In genomic region chr21:25986928-25987327, GRCh38 we compare ENCODE assay signal across 23 cellular contexts.
DNase-seq lines count a peak whose midpoint lies in the region; ATAC-seq and TF ChIP-seq lines count a peak whose summit lies in the region.
"Had no signal": no experiment of that assay in that cellular context is flagged by ENCODE, and none has a peak within 500 bp of the region (broad histone marks: within the 10 kb centered on the region; RNA-seq: fewer than 3 reads in every experiment).

No MANE protein-coding gene starts in this region.

- 57% methylated on average over 2 of the region's 2 CpGs for WGBS in right cardiac atrium

- H3K4me3 ChIP-seq in left ventricle myocardium inferior (no peak overlapping the region), right cardiac atrium (ENCODE audit: low read length) (no peak overlapping the region)

- POLR2A ChIA-PET in naive thymus-derived CD8-positive, alpha-beta T cell (lab: Charles Lee), result no interaction called here

- no peak for TF ChIP-seq CTCF in left ventricle myocardium inferior (IDR thresholded peaks at IDR 0.05; ENCODE audit: borderline replicate concordance)
- no peak for TF ChIP-seq CTCF in endothelial cell (IDR thresholded peaks at IDR 0.05; ENCODE audit: unreplicated experiment)

- H3K4me1 ChIP-seq in left ventricle myocardium inferior (peaks cover 46% of the 10 kb centered on the region), right cardiac atrium (ENCODE audit: control insufficient read depth, insufficient read depth, low read length) (peaks cover 4% of the 10 kb centered on the region)

- H3K9me3 Mint-ChIP-seq in endothelial cell (ENCODE audit: unreplicated experiment), result peaks cover 5% of the 10 kb centered on the region
- H3K9me3 Mint-ChIP-seq in naive thymus-derived CD8-positive, alpha-beta T cell, result no peaks in the 10 kb centered on the region
- H3K9me3 Mint-ChIP-seq: CD8-positive, alpha-beta T cell had no signal

- intact Hi-C loops in left ventricle myocardium inferior (cut with micrococcal nuclease), result no loop called here
- intact Hi-C loops in right cardiac atrium (cut with DNase I), result no loop called here

- no peak for ATAC-seq in right cardiac atrium
- ATAC-seq in naive thymus-derived CD8-positive, alpha-beta T cell, result no peak
- ATAC-seq: CD8-positive, alpha-beta T cell; HCT116; Panc1; SK-N-SH treated with all-trans-retinoic acid at 6 μM for 48 hours had no signal

- peaks cover 56% of the 10 kb centered on the region for H3K4me1 Mint-ChIP-seq in endothelial cell (ENCODE audit: unreplicated experiment)
- no peaks in the 10 kb centered on the region for H3K4me1 Mint-ChIP-seq in naive thymus-derived CD8-positive, alpha-beta T cell

- peaks cover 9% of the 10 kb centered on the region for H3K36me3 ChIP-seq in left ventricle myocardium inferior

- no peaks in the 10 kb centered on the region for H3K27me3 ChIP-seq in left ventricle myocardium inferior (ENCODE audit: low read depth)
- no peaks in the 10 kb centered on the region for H3K27me3 ChIP-seq in right cardiac atrium (ENCODE audit: control insufficient read depth, insufficient read depth)

- no peak for DNase-seq in left ventricle myocardium inferior
- DNase-seq in right cardiac atrium, result no peak
- DNase-seq in endothelial cell (ENCODE audit: low spot score), result no peak
- DNase-seq in myocyte (ENCODE audit: low read depth), result peak; percentile 10
- DNase-seq in effector CD8-positive, alpha-beta T cell (lab: John Stamatoyannopoulos, UW), result no peak
- DNase-seq in naive thymus-derived CD8-positive, alpha-beta T cell, result no peak
- no peak for DNase-seq in hepatic stellate cell (ENCODE audit: low spot score)
- DNase-seq in AG08395 (ENCODE audit: low spot score), result no peak
- DNase-seq: 8988T; AML-193; C1 segment of cervical spinal cord; CD8-positive, alpha-beta T cell; DND-41; GOT3; Karpas-422; NCI-H1048; NCI-H1417 treated with DMSO at 0.1 percent for 48 hours; NCI-H187 treated with DMSO at 0.1 percent for 48 hours; NCI-H524 treated with DMSO at 0.1 percent for 48 hours; NCI-H82 had no signal

- H3K27ac Mint-ChIP-seq in endothelial cell (ENCODE audit: unreplicated experiment), result peak overlapping the region; percentile 77
- H3K27ac Mint-ChIP-seq in naive thymus-derived CD8-positive, alpha-beta T cell, result no peak overlapping the region
- H3K27ac Mint-ChIP-seq: CD8-positive, alpha-beta T cell had no signal

- peaks cover 42% of the 10 kb centered on the region for H3K36me3 Mint-ChIP-seq in endothelial cell (ENCODE audit: low read depth, unreplicated experiment)
- H3K36me3 Mint-ChIP-seq in naive thymus-derived CD8-positive, alpha-beta T cell, result peaks cover 6 to 14% (median 7%) of the 10 kb centered on the region in 3 donors

- H3K27ac ChIP-seq in left ventricle myocardium inferior (replicated peaks), result peak overlapping the region; percentile 55
- H3K27ac ChIP-seq in right cardiac atrium (ENCODE audit: low read length), result no peak overlapping the region

- peaks cover 14% of the 10 kb centered on the region for H3K27me3 Mint-ChIP-seq in endothelial cell (ENCODE audit: unreplicated experiment)
- no peaks in the 10 kb centered on the region for H3K27me3 Mint-ChIP-seq in naive thymus-derived CD8-positive, alpha-beta T cell

- H3K9me3 ChIP-seq in left ventricle myocardium inferior (replicated peaks) (no peaks in the 10 kb centered on the region), right cardiac atrium (ENCODE audit: control insufficient read depth, low read length) (no peaks in the 10 kb centered on the region)

- no peak overlapping the region for H3K4me3 Mint-ChIP-seq in endothelial cell (ENCODE audit: unreplicated experiment)
- H3K4me3 Mint-ChIP-seq in naive thymus-derived CD8-positive, alpha-beta T cell, result no peak overlapping the region
- H3K4me3 Mint-ChIP-seq: CD8-positive, alpha-beta T cell had no signal
